ENCODE assay signal across 1 cellular context in genomic region chr17:77140878-77141767, GRCh38.
TF ChIP-seq lines count a peak whose summit lies in the region.

Gene SEC14L1 (plus strand): TSS chr17:77140969. CDS start chr17:77143597, 2,628 bp downstream.

TF ChIP-seq in K562, 482 proteins besides CTCF, POLR2A, EP300 and RAD21 (continued from another document):
- TF ChIP-seq, protein P1, sequence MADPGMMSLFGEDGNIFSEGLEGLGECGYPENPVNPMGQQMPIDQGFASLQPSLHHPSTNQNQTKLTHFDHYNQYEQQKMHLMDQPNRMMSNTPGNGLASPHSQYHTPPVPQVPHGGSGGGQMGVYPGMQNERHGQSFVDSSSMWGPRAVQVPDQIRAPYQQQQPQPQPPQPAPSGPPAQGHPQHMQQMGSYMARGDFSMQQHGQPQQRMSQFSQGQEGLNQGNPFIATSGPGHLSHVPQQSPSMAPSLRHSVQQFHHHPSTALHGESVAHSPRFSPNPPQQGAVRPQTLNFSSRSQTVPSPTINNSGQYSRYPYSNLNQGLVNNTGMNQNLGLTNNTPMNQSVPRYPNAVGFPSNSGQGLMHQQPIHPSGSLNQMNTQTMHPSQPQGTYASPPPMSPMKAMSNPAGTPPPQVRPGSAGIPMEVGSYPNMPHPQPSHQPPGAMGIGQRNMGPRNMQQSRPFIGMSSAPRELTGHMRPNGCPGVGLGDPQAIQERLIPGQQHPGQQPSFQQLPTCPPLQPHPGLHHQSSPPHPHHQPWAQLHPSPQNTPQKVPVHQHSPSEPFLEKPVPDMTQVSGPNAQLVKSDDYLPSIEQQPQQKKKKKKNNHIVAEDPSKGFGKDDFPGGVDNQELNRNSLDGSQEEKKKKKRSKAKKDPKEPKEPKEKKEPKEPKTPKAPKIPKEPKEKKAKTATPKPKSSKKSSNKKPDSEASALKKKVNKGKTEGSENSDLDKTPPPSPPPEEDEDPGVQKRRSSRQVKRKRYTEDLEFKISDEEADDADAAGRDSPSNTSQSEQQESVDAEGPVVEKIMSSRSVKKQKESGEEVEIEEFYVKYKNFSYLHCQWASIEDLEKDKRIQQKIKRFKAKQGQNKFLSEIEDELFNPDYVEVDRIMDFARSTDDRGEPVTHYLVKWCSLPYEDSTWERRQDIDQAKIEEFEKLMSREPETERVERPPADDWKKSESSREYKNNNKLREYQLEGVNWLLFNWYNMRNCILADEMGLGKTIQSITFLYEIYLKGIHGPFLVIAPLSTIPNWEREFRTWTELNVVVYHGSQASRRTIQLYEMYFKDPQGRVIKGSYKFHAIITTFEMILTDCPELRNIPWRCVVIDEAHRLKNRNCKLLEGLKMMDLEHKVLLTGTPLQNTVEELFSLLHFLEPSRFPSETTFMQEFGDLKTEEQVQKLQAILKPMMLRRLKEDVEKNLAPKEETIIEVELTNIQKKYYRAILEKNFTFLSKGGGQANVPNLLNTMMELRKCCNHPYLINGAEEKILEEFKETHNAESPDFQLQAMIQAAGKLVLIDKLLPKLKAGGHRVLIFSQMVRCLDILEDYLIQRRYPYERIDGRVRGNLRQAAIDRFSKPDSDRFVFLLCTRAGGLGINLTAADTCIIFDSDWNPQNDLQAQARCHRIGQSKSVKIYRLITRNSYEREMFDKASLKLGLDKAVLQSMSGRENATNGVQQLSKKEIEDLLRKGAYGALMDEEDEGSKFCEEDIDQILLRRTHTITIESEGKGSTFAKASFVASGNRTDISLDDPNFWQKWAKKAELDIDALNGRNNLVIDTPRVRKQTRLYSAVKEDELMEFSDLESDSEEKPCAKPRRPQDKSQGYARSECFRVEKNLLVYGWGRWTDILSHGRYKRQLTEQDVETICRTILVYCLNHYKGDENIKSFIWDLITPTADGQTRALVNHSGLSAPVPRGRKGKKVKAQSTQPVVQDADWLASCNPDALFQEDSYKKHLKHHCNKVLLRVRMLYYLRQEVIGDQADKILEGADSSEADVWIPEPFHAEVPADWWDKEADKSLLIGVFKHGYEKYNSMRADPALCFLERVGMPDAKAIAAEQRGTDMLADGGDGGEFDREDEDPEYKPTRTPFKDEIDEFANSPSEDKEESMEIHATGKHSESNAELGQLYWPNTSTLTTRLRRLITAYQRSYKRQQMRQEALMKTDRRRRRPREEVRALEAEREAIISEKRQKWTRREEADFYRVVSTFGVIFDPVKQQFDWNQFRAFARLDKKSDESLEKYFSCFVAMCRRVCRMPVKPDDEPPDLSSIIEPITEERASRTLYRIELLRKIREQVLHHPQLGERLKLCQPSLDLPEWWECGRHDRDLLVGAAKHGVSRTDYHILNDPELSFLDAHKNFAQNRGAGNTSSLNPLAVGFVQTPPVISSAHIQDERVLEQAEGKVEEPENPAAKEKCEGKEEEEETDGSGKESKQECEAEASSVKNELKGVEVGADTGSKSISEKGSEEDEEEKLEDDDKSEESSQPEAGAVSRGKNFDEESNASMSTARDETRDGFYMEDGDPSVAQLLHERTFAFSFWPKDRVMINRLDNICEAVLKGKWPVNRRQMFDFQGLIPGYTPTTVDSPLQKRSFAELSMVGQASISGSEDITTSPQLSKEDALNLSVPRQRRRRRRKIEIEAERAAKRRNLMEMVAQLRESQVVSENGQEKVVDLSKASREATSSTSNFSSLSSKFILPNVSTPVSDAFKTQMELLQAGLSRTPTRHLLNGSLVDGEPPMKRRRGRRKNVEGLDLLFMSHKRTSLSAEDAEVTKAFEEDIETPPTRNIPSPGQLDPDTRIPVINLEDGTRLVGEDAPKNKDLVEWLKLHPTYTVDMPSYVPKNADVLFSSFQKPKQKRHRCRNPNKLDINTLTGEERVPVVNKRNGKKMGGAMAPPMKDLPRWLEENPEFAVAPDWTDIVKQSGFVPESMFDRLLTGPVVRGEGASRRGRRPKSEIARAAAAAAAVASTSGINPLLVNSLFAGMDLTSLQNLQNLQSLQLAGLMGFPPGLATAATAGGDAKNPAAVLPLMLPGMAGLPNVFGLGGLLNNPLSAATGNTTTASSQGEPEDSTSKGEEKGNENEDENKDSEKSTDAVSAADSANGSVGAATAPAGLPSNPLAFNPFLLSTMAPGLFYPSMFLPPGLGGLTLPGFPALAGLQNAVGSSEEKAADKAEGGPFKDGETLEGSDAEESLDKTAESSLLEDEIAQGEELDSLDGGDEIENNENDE (IDR thresholded peaks at IDR 0.05; ENCODE audit: low read depth, low read length) = no peak
- TF ChIP-seq ZNF277 (CRISPR knock-in tag; IDR thresholded peaks at IDR 0.05; ENCODE audit: borderline replicate concordance) (no peak), TAF15 (IDR thresholded peaks at IDR 0.05; ENCODE audit: low read depth, low read length) (no peak), TAF9B (IDR thresholded peaks at IDR 0.05; ENCODE audit: partially characterized antibody) (no peak), CCAR2 (IDR thresholded peaks at IDR 0.05; ENCODE audit: low read depth, low read length) (no peak), MTA3 (IDR thresholded peaks at IDR 0.05; ENCODE audit: borderline replicate concordance) (no peak), ARID4B (CRISPR knock-in tag; IDR thresholded peaks at IDR 0.05) (peak; percentile 49), RFX1 (IDR thresholded peaks at IDR 0.05) (no peak), HNRNPL (IDR thresholded peaks at IDR 0.05; ENCODE audit: low read depth, low read length) (no peak), BDP1 (IDR thresholded peaks at IDR 0.05; ENCODE audit: insufficient read depth, insufficient read length) (no peak), HDAC2 (IDR thresholded peaks at IDR 0.05) (no peak), MYNN (IDR thresholded peaks at IDR 0.05) (0 out of 2 replicates have a peak, but pooled peaks have one; percentile 32), MYNN (CRISPR knock-in tag; IDR thresholded peaks at IDR 0.05) (no peak), CTBP1 (IDR thresholded peaks at IDR 0.05; ENCODE audit: borderline replicate concordance) (peak; percentile 17; the same call in 1 of the 2 replicates), ZNF764 (CRISPR knock-in tag; IDR thresholded peaks at IDR 0.05; ENCODE audit: low read depth) (no peak), HDAC6 (IDR thresholded peaks at IDR 0.05; ENCODE audit: low read depth, low read length) (no peak), ARHGAP35 (IDR thresholded peaks at IDR 0.05; ENCODE audit: partially characterized antibody) (no peak), SIN3A (IDR thresholded peaks at IDR 0.05; ENCODE audit: borderline replicate concordance in 2 of 2, control insufficient read depth in 1 of 2, low read depth in 2 of 2, low read length in 2 of 2) (peak; percentile 32 to 42; a peak in 1 of 4 replicates), POLR2G (IDR thresholded peaks at IDR 0.05; ENCODE audit: low read depth, low read length) (no peak), ELF1 (tag; IDR thresholded peaks at IDR 0.05) (no peak), FOXM1 (IDR thresholded peaks at IDR 0.05; ENCODE audit: low read depth) (no peak), FOXM1 (CRISPR knock-in tag; IDR thresholded peaks at IDR 0.05; ENCODE audit: low read depth) (no peak), EHMT2 (IDR thresholded peaks at IDR 0.05) (no peak), NFXL1 (CRISPR knock-in tag; IDR thresholded peaks at IDR 0.05) (no peak), FOXK1 (CRISPR knock-in tag; IDR thresholded peaks at IDR 0.05; ENCODE audit: borderline replicate concordance) (no peak), PCBP2 (IDR thresholded peaks at IDR 0.05; ENCODE audit: low read depth, low read length, poor library complexity, severe bottlenecking) (no peak), MAZ (CRISPR knock-in tag; conservative IDR thresholded peaks at IDR 0.05 in 1 of 2, IDR thresholded peaks at IDR 0.05 in 1 of 2) (no peak)
- TF ChIP-seq, protein P2, sequence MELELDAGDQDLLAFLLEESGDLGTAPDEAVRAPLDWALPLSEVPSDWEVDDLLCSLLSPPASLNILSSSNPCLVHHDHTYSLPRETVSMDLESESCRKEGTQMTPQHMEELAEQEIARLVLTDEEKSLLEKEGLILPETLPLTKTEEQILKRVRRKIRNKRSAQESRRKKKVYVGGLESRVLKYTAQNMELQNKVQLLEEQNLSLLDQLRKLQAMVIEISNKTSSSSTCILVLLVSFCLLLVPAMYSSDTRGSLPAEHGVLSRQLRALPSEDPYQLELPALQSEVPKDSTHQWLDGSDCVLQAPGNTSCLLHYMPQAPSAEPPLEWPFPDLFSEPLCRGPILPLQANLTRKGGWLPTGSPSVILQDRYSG (tag; conservative IDR thresholded peaks at IDR 0.05; ENCODE audit: low read depth) = no peak
- TF ChIP-seq, protein P3, sequence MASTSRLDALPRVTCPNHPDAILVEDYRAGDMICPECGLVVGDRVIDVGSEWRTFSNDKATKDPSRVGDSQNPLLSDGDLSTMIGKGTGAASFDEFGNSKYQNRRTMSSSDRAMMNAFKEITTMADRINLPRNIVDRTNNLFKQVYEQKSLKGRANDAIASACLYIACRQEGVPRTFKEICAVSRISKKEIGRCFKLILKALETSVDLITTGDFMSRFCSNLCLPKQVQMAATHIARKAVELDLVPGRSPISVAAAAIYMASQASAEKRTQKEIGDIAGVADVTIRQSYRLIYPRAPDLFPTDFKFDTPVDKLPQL (IDR thresholded peaks at IDR 0.05; ENCODE audit: extremely low read depth, insufficient read length) = no peak
- TF ChIP-seq, protein P4, sequence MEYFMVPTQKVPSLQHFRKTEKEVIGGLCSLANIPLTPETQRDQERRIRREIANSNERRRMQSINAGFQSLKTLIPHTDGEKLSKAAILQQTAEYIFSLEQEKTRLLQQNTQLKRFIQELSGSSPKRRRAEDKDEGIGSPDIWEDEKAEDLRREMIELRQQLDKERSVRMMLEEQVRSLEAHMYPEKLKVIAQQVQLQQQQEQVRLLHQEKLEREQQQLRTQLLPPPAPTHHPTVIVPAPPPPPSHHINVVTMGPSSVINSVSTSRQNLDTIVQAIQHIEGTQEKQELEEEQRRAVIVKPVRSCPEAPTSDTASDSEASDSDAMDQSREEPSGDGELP (CRISPR knock-in tag; IDR thresholded peaks at IDR 0.05; ENCODE audit: borderline replicate concordance) = peak; percentile 75
- TF ChIP-seq, protein P5, sequence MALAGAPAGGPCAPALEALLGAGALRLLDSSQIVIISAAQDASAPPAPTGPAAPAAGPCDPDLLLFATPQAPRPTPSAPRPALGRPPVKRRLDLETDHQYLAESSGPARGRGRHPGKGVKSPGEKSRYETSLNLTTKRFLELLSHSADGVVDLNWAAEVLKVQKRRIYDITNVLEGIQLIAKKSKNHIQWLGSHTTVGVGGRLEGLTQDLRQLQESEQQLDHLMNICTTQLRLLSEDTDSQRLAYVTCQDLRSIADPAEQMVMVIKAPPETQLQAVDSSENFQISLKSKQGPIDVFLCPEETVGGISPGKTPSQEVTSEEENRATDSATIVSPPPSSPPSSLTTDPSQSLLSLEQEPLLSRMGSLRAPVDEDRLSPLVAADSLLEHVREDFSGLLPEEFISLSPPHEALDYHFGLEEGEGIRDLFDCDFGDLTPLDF (CRISPR knock-in tag; IDR thresholded peaks at IDR 0.05) = no peak
